In the genomic region with DNA sequence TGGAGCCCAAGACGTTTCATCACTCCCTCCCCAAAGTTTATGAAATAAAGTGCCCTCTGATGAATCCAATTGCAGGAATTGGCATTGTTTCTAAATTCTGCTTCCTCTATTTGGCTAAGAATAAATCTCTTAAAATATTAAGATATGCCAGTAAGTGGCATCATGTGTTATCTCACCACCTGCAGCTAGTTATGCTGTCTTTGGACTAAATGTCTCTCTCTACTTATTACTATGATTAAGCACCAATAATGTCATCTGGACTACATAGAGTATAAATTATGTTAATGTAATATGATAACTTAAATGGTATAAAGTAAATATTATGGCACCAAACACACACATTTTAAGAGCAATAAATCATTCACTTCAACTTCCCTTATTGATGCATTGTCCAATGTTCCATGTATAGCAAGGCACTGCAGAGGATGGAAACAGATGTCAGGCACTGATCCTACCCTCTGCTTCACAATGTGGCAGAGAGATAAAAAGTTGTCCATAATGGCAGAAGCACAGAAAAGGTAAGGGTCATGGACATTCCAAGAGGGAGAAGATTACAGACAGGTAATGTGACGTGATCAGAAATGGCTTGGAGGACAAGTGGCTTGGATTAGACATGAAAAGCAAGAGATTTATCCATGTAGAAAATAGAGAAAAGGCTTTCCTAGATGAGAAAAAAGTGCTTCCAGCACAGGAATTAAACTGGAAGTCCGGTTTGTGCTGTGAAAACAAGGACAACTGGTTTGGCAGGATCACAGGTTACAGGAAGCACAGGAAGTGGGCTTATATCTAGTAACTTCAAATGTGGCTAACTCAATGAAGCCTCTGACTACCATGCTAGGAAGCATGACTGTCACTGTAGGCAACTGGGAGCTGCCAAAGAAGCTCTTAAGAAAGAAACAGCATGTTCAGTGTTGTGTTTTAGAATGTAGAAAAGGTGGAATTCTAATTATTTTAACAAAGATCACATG, we compare ENCODE assay signal across 23 cellular contexts. TPM values are rescaled to one million over a fixed set of nuclear protein-coding genes. Genes with fewer than 3 reads are reported as not detected.
DNase-seq lines count a peak whose midpoint lies in the region; ATAC-seq, FAIRE-seq and TF ChIP-seq lines count a peak whose summit lies in the region.
"Had no signal": no experiment of that assay in that cellular context is flagged by ENCODE, and none has a peak within 500 bp of the region (broad histone marks: within the 10 kb centered on the region; RNA-seq: fewer than 3 reads in every experiment).

No MANE protein-coding gene starts in this region.

- DNase-seq in DMS153 (lab: John Stamatoyannopoulos, UW) (peak; percentile 93), LNCaP clone FGC (ENCODE audit: low read depth) (peak; percentile 56), NCI-H524 treated with DMSO at 0.1 percent for 48 hours (lab: John Stamatoyannopoulos, UW) (peak; percentile 37), H1 (ENCODE audit: low read depth in 1 of 2, low spot score in 2 of 2) (no peak), NCI-H1092 treated with DMSO at 0.1 percent for 48 hours (lab: John Stamatoyannopoulos, UW) (no peak), natural killer cell (no peak), A172 (ENCODE audit: low spot score) (no peak)
- DNase-seq: activated CD4-positive, alpha-beta T cell treated with anti-CD3 and anti-CD28 coated beads, Interleukin-2, amount 10 ng/mL, durations not matched to agents 24 days and 14 days; EL; Karpas-422; NCI-H345; stimulated activated CD4-positive, alpha-beta T cell treated with anti-CD3 and anti-CD28 coated beads, Interleukin-2, amount 100 ng/mL, for 24 hours; tibial artery had no signal

- H4K20me1 ChIP-seq in H1 (replicated peaks in 1 of 2; ENCODE audit: control insufficient read depth in 1 of 2, insufficient read depth in 2 of 2, low read length in 2 of 2) = no peaks in the 10 kb centered on the region

- H4K5ac ChIP-seq in H1 (ENCODE audit: insufficient read length, low read depth, low read length) = no peak overlapping the region

- no peak overlapping the region for H2BK5ac ChIP-seq in H1 (ENCODE audit: low read depth, low read length)

- H2BK15ac ChIP-seq in H1 (ENCODE audit: low read length) = no peak overlapping the region

- 83% methylated on average over 3 of the region's 3 CpGs; no CpG with 5 or more reads in 1 of the 2 experiments for WGBS in H1 (ENCODE audit: extremely low coverage in 1 of 2, insufficient coverage in 1 of 2, insufficient read length in 1 of 2, insufficient replicate concordance in 2 of 2, low coverage in 1 of 2, low lambda C conversion rate in 2 of 2, missing lambda C conversion rate in 1 of 2), 2 experiments

- no peaks in the 10 kb centered on the region for H3K79me1 ChIP-seq in H1 (ENCODE audit: low read depth, low read length)

- H3K27me3 ChIP-seq in H1 (replicated peaks in 1 of 4; ENCODE audit: control insufficient read depth in 3 of 4, extremely low read depth in 1 of 4, insufficient read depth in 3 of 4, low read length in 3 of 4) = no peaks in the 10 kb centered on the region
- H3K27me3 ChIP-seq: tibial artery had no signal

- no peaks in the 10 kb centered on the region for H3K36me3 Mint-ChIP-seq in natural killer cell
- H3K36me3 Mint-ChIP-seq: activated naive CD8-positive, alpha-beta T cell had no signal

- TF ChIP-seq EP300 in H1 (IDR thresholded peaks at IDR 0.05; ENCODE audit: borderline replicate concordance in 1 of 2, low read depth in 2 of 2, low read length in 2 of 2) = no peak

- H3K4me3 Mint-ChIP-seq in natural killer cell = no peak overlapping the region
- H3K4me3 Mint-ChIP-seq: activated CD4-positive, alpha-beta T cell treated with anti-CD3 and anti-CD28 coated beads, Interleukin-2, amount 10 ng/mL, durations not matched to agents 24 days and 14 days; activated naive CD8-positive, alpha-beta T cell; neural crest cell; stimulated activated naive CD8-positive, alpha-beta T cell treated with anti-CD3 and anti-CD28 coated beads, Interleukin-15, Interleukin-2, amounts not matched to agents 100 ng/mL and 50 ng/mL, for 24 hours; T-helper 1 cell treated with Interleukin-12 subunit alpha and Interleukin-12 subunit beta and Interleukin-4 antibody, amounts not matched to agents 30 μg/mL and 1 μg/mL, for 36 hours had no signal

- H2BK120ac ChIP-seq in H1 (replicated peaks; ENCODE audit: low read depth, low read length) = no peak overlapping the region

- TF ChIP-seq RAD21 in H1 (IDR thresholded peaks at IDR 0.05 in 1 of 2, conservative IDR thresholded peaks at IDR 0.05 in 1 of 2; ENCODE audit: low read depth in 2 of 2, low read length in 2 of 2) = no peak

- H3K27ac ChIP-seq in H1 (ENCODE audit: low read depth, low read length) = no peak overlapping the region
- H3K27ac ChIP-seq: prostate gland, skin epidermis, tibial artery had no signal

- no peak overlapping the region for H4K8ac ChIP-seq in H1 (ENCODE audit: extremely low read depth, insufficient read depth, low read length)

- H3K9ac ChIP-seq in H1 (replicated peaks in 1 of 4; ENCODE audit: extremely low read depth in 1 of 4, low read depth in 3 of 4, low read length in 3 of 4) = no peak overlapping the region

- H4K91ac ChIP-seq in H1 (replicated peaks; ENCODE audit: insufficient read length, low read length) = no peak overlapping the region

- H3K18ac ChIP-seq in H1 (ENCODE audit: extremely low read depth, low read length) = no peak overlapping the region

- no peaks in the 10 kb centered on the region for H3K79me2 ChIP-seq in H1 (ENCODE audit: control insufficient read depth in 1 of 2, insufficient read depth in 2 of 2, low read length in 2 of 2)

- ATAC-seq in natural killer cell (no peak), HG02973 (IDR thresholded peaks at IDR 0.05; ENCODE audit: unreplicated experiment) (no peak)
- ATAC-seq: left lobe of liver had no signal

- H3K27ac Mint-ChIP-seq in natural killer cell = no peak overlapping the region
- H3K27ac Mint-ChIP-seq: activated CD4-positive, alpha-beta T cell treated with anti-CD3 and anti-CD28 coated beads, Interleukin-2, amount 10 ng/mL, durations not matched to agents 24 days and 14 days; activated naive CD8-positive, alpha-beta T cell; stimulated activated naive CD8-positive, alpha-beta T cell treated with anti-CD3 and anti-CD28 coated beads, Interleukin-15, Interleukin-2, amounts not matched to agents 100 ng/mL and 50 ng/mL, for 24 hours; T-helper 1 cell treated with Interleukin-12 subunit alpha and Interleukin-12 subunit beta and Interleukin-4 antibody, amounts not matched to agents 30 μg/mL and 1 μg/mL, for 36 hours had no signal

- H3K23ac ChIP-seq in H1 (ENCODE audit: insufficient read length) = no peak overlapping the region

- intact Hi-C loops in natural killer cell (cut with micrococcal nuclease) = no loop called here

- no peak for FAIRE-seq in H1 (lab: Jason Lieb, UNC)

- no peak overlapping the region for H3K56ac ChIP-seq in H1 (replicated peaks; ENCODE audit: insufficient read length, low read depth, low read length)

- no peak overlapping the region for H3K4ac ChIP-seq in H1 (replicated peaks; ENCODE audit: insufficient read length, low read depth, low read length)

- TF ChIP-seq POLR2A in H1 (IDR thresholded peaks at IDR 0.05; ENCODE audit: control extremely low read depth in 1 of 2, low read depth in 2 of 2, low read length in 2 of 2) = no peak

- H3K4me2 ChIP-seq in H1 (ENCODE audit: insufficient read depth in 1 of 2, low read depth in 2 of 2, low read length in 2 of 2) = no peak overlapping the region

- no peaks in the 10 kb centered on the region for H3K4me1 Mint-ChIP-seq in natural killer cell
- H3K4me1 Mint-ChIP-seq: activated CD4-positive, alpha-beta T cell treated with anti-CD3 and anti-CD28 coated beads, Interleukin-2, amount 10 ng/mL, durations not matched to agents 24 days and 14 days; neural crest cell had no signal

- no peak overlapping the region for H2BK12ac ChIP-seq in H1 (ENCODE audit: low read depth, low read length)

- H2AK5ac ChIP-seq in H1 (ENCODE audit: low read depth, low read length) = no peak overlapping the region

- peaks cover 0 to 6% of the 10 kb centered on the region in 2 experiments; a peak in 1 of 4 replicates for H3K9me3 ChIP-seq in H1 (ENCODE audit: insufficient read depth in 2 of 2, low read depth in 1 of 2, low read length in 1 of 2)
- H3K9me3 ChIP-seq: prostate gland, tibial artery had no signal

- no peaks in the 10 kb centered on the region for H3K27me3 Mint-ChIP-seq in natural killer cell (ENCODE audit: low read depth in 2 of 2)
- H3K27me3 Mint-ChIP-seq: activated CD4-positive, alpha-beta T cell treated with anti-CD3 and anti-CD28 coated beads, Interleukin-2, amount 10 ng/mL, durations not matched to agents 24 days and 14 days had no signal

- no peaks in the 10 kb centered on the region; a peak in 1 of 8 replicates for H3K36me3 ChIP-seq in H1 (ENCODE audit: control insufficient read depth in 2 of 4, insufficient read depth in 4 of 4, low read length in 3 of 4)
- H3K36me3 ChIP-seq: prostate gland, tibial artery had no signal

- no peaks in the 10 kb centered on the region; the same call in 1 of the 2 replicates for H3K23me2 ChIP-seq in H1 (ENCODE audit: low read depth, low read length)

- TF ChIP-seq CTCF in LNCaP clone FGC (IDR thresholded peaks at IDR 0.05; ENCODE audit: control insufficient read depth, extremely low read depth, insufficient read depth) = no peak
- no peak for TF ChIP-seq CTCF in H1 (IDR thresholded peaks at IDR 0.05; ENCODE audit: control extremely low read depth in 1 of 3, insufficient read depth in 1 of 3, low read depth in 1 of 3, low read length in 3 of 3)
- no peak for TF ChIP-seq CTCF in natural killer cell (IDR thresholded peaks at IDR 0.05)

- no peaks in the 10 kb centered on the region for H3K4me1 ChIP-seq in H1 (replicated peaks in 1 of 4; ENCODE audit: control insufficient read depth in 3 of 4, insufficient read depth in 4 of 4, low read length in 3 of 4)
- H3K4me1 ChIP-seq: prostate gland, tibial artery had no signal

- H2AFZ ChIP-seq in H1 (ENCODE audit: low read length) = 0 out of 2 replicates have a peak overlapping the region, but pooled peaks have one; percentile 6

- no peak overlapping the region for H3K14ac ChIP-seq in H1 (ENCODE audit: insufficient read length)

- H3K9me3 Mint-ChIP-seq in natural killer cell = peaks cover 5 to 6% of the 10 kb centered on the region in 2 donors
- H3K9me3 Mint-ChIP-seq: activated CD4-positive, alpha-beta T cell treated with anti-CD3 and anti-CD28 coated beads, Interleukin-2, amount 10 ng/mL, durations not matched to agents 24 days and 14 days had no signal

- no peak overlapping the region for H2BK20ac ChIP-seq in H1 (ENCODE audit: low read length)

- POLR2A ChIA-PET in H1 (lab: Charles Lee; ENCODE audit: partially characterized antibody) = no interaction called here

- no peak overlapping the region for H3K4me3 ChIP-seq in LNCaP clone FGC (ENCODE audit: low read depth, low read length)
- H3K4me3 ChIP-seq in H1 (ENCODE audit: extremely low read depth in 1 of 4, insufficient read depth in 2 of 4, low read depth in 3 of 4, low read length in 4 of 4) = no peak overlapping the region
- H3K4me3 ChIP-seq: prostate gland, skin epidermis, tibial artery had no signal

- CTCF ChIA-PET in H1 (lab: Charles Lee; ENCODE audit: partially characterized antibody) = interaction anchor here (0.6 kb wide), 1 partner anchor 274 kb away, joined by 3 read pairs; no protein-coding TSS in a partner anchor

RNA-seq across cellular contexts. Expression of gene MARCHF11, which starts 26.7 kb away (rescaled TPM):
- 0.82 and 0.86 TPM in 2 replicates for total RNA-seq in H1 (2021; fragmentation: NEBNext Ultra II Directional; extraction: Animal tissue kit (Norgen Biotek cat#: 25700))
- polyA plus RNA-seq in H1 (2011; rRNA removed) = 0.27 and 0.30 TPM in 2 replicates
- polyA plus RNA-seq in H1 (2011; cell fraction: cytosol; rRNA removed) = 0.57 TPM
- 2.2 TPM for polyA plus RNA-seq in H1 (2011; cell fraction: nucleus; rRNA removed)
- polyA plus RNA-seq in H1 (2012, experiment 1 of 2) = 0.48 to 1.2 TPM (median 0.70 TPM) in 3 of 4 replicates, not detected in the other
- polyA plus RNA-seq in H1 (2012, experiment 2 of 2) = 0.09 TPM
- 1.2 TPM for polyA plus RNA-seq in H1 (2013, experiment 1 of 2)
- polyA plus RNA-seq in H1 (2013, experiment 2 of 2) = 0.85 TPM
- polyA minus RNA-seq in H1 (2011; rRNA and poly(A)+ RNA removed) = 0.20 and 0.44 TPM in 2 replicates
- polyA minus RNA-seq in H1 (2011; cell fraction: cytosol; rRNA and poly(A)+ RNA removed) = not detected
- not detected for polyA minus RNA-seq in H1 (2011; cell fraction: nucleus; rRNA and poly(A)+ RNA removed)
- total RNA-seq in natural killer cell = not detected
- not detected in 2 replicates for total RNA-seq in A172 (2014; rRNA removed; shearing (Covaris generic))
- total RNA-seq: activated CD4-positive, alpha-beta T cell treated with anti-CD3 and anti-CD28 coated beads, Interleukin-2, amount 10 ng/mL, durations not matched to agents 24 days and 14 days; fibroblast of lung; left lobe of liver; mononuclear cell had no signal
- polyA plus RNA-seq: fibroblast of lung had no signal

Comparison
In these comparisons a context has a peak if more than half of its experiments do, and no peak if none do; other contexts are left out.
1. DNase-seq: peak in DMS153 (single experiment), LNCaP clone FGC (single experiment) and NCI-H524 treated with DMSO at 0.1 percent for 48 hours (single experiment); none in H1 (0 of 2), NCI-H1092 treated with DMSO at 0.1 percent for 48 hours (single experiment), natural killer cell (single experiment) and A172 (single experiment).